ENCODE assay signal across 2 cellular contexts in the genomic region with DNA sequence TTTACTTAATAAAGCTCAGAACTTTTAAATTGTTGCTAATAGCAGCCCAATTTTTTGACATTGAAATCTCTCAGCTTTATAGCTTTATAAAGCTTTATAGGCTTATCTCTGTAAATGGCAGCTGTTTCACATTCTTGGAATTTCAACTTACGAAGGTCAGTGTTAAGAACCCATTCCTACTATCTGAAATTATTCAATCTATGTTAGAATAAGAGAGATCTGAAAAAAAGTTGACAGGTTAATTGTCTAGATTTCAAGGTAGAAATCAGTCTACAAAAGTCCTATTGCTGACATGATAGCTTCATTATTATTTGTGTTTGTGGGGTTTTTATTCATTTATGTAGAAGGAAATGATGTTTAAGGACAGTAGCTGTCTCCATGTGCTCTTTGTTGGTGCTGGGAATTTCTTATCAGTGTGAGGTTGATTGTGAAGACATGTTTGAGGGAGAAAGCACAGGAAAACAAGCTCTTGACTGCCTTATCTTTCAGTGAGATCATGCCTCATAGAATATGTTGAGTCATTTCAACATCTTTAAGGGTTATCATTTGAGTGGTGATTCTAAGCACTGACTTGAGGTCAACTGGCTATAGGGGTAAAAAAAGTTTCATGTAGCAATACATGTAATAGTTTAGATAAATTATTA.
TF ChIP-seq lines count a peak whose summit lies in the region.

No MANE protein-coding gene starts in this region.

TF ChIP-seq in IMR-90, 13 proteins besides CTCF, POLR2A, EP300 and RAD21:
- TF ChIP-seq CEBPB (IDR thresholded peaks at IDR 0.05; ENCODE audit: low read depth, low read length) (peak; percentile 37; the same call in 1 of the 2 replicates), FOS (IDR thresholded peaks at IDR 0.05; ENCODE audit: low read depth, low read length) (no peak), MAFK (IDR thresholded peaks at IDR 0.05; ENCODE audit: low read depth, low read length) (no peak), BHLHE40 (IDR thresholded peaks at IDR 0.05; ENCODE audit: low read depth, low read length) (no peak), SMC3 (IDR thresholded peaks at IDR 0.05; ENCODE audit: low read depth, low read length) (no peak), RCOR1 (IDR thresholded peaks at IDR 0.05; ENCODE audit: insufficient replicate concordance, low read length) (no peak), MXI1 (IDR thresholded peaks at IDR 0.05; ENCODE audit: borderline replicate concordance, low read depth, low read length) (no peak), NFE2L2 (IDR thresholded peaks at IDR 0.05; ENCODE audit: low read depth, low read length) (0 out of 2 replicates have a peak, but pooled peaks have one; percentile 34), CHD1 (IDR thresholded peaks at IDR 0.05; ENCODE audit: low read depth, low read length) (no peak), MAZ (IDR thresholded peaks at IDR 0.05; ENCODE audit: borderline replicate concordance, low read depth, low read length) (no peak), RFX5 (IDR thresholded peaks at IDR 0.05; ENCODE audit: low read depth, low read length) (no peak)
- TF ChIP-seq, protein P1, sequence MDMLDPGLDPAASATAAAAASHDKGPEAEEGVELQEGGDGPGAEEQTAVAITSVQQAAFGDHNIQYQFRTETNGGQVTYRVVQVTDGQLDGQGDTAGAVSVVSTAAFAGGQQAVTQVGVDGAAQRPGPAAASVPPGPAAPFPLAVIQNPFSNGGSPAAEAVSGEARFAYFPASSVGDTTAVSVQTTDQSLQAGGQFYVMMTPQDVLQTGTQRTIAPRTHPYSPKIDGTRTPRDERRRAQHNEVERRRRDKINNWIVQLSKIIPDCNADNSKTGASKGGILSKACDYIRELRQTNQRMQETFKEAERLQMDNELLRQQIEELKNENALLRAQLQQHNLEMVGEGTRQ (IDR thresholded peaks at IDR 0.05; ENCODE audit: low read depth, low read length), result no peak
- TF ChIP-seq, protein P2, sequence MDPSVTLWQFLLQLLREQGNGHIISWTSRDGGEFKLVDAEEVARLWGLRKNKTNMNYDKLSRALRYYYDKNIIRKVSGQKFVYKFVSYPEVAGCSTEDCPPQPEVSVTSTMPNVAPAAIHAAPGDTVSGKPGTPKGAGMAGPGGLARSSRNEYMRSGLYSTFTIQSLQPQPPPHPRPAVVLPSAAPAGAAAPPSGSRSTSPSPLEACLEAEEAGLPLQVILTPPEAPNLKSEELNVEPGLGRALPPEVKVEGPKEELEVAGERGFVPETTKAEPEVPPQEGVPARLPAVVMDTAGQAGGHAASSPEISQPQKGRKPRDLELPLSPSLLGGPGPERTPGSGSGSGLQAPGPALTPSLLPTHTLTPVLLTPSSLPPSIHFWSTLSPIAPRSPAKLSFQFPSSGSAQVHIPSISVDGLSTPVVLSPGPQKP (IDR thresholded peaks at IDR 0.05; ENCODE audit: borderline replicate concordance, low read depth, low read length), result no peak

TF ChIP-seq in HepG2, 621 proteins besides CTCF, POLR2A, EP300 and RAD21:
- TF ChIP-seq, protein P3, sequence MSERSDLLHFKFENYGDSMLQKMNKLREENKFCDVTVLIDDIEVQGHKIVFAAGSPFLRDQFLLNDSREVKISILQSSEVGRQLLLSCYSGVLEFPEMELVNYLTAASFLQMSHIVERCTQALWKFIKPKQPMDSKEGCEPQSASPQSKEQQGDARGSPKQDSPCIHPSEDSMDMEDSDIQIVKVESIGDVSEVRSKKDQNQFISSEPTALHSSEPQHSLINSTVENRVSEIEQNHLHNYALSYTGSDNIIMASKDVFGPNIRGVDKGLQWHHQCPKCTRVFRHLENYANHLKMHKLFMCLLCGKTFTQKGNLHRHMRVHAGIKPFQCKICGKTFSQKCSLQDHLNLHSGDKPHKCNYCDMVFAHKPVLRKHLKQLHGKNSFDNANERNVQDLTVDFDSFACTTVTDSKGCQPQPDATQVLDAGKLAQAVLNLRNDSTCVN (CRISPR knock-in tag; IDR thresholded peaks at IDR 0.05; ENCODE audit: borderline replicate concordance), result no peak
- TF ChIP-seq, protein P4, sequence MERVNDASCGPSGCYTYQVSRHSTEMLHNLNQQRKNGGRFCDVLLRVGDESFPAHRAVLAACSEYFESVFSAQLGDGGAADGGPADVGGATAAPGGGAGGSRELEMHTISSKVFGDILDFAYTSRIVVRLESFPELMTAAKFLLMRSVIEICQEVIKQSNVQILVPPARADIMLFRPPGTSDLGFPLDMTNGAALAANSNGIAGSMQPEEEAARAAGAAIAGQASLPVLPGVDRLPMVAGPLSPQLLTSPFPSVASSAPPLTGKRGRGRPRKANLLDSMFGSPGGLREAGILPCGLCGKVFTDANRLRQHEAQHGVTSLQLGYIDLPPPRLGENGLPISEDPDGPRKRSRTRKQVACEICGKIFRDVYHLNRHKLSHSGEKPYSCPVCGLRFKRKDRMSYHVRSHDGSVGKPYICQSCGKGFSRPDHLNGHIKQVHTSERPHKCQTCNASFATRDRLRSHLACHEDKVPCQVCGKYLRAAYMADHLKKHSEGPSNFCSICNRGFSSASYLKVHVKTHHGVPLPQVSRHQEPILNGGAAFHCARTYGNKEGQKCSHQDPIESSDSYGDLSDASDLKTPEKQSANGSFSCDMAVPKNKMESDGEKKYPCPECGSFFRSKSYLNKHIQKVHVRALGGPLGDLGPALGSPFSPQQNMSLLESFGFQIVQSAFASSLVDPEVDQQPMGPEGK (CRISPR knock-in tag; IDR thresholded peaks at IDR 0.05), result no peak
- TF ChIP-seq RBAK (CRISPR knock-in tag; IDR thresholded peaks at IDR 0.05) (no peak), HHEX (CRISPR knock-in tag; IDR thresholded peaks at IDR 0.05) (no peak), MEIS2 (CRISPR knock-in tag; IDR thresholded peaks at IDR 0.05) (no peak), REL (CRISPR knock-in tag; conservative IDR thresholded peaks at IDR 0.05) (no peak), XBP1 (CRISPR knock-in tag; IDR thresholded peaks at IDR 0.05) (no peak), SYNCRIP (IDR thresholded peaks at IDR 0.05; ENCODE audit: insufficient read depth, low read depth, low read length) (no peak), PAX8 (CRISPR knock-in tag; IDR thresholded peaks at IDR 0.05; ENCODE audit: borderline replicate concordance) (no peak), CENPT (CRISPR knock-in tag; IDR thresholded peaks at IDR 0.05; ENCODE audit: low read depth) (no peak), RCOR2 (CRISPR knock-in tag; IDR thresholded peaks at IDR 0.05) (no peak)
- TF ChIP-seq, protein P5, sequence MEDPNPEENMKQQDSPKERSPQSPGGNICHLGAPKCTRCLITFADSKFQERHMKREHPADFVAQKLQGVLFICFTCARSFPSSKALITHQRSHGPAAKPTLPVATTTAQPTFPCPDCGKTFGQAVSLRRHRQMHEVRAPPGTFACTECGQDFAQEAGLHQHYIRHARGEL (CRISPR knock-in tag; IDR thresholded peaks at IDR 0.05), result no peak
- TF ChIP-seq, protein P6, sequence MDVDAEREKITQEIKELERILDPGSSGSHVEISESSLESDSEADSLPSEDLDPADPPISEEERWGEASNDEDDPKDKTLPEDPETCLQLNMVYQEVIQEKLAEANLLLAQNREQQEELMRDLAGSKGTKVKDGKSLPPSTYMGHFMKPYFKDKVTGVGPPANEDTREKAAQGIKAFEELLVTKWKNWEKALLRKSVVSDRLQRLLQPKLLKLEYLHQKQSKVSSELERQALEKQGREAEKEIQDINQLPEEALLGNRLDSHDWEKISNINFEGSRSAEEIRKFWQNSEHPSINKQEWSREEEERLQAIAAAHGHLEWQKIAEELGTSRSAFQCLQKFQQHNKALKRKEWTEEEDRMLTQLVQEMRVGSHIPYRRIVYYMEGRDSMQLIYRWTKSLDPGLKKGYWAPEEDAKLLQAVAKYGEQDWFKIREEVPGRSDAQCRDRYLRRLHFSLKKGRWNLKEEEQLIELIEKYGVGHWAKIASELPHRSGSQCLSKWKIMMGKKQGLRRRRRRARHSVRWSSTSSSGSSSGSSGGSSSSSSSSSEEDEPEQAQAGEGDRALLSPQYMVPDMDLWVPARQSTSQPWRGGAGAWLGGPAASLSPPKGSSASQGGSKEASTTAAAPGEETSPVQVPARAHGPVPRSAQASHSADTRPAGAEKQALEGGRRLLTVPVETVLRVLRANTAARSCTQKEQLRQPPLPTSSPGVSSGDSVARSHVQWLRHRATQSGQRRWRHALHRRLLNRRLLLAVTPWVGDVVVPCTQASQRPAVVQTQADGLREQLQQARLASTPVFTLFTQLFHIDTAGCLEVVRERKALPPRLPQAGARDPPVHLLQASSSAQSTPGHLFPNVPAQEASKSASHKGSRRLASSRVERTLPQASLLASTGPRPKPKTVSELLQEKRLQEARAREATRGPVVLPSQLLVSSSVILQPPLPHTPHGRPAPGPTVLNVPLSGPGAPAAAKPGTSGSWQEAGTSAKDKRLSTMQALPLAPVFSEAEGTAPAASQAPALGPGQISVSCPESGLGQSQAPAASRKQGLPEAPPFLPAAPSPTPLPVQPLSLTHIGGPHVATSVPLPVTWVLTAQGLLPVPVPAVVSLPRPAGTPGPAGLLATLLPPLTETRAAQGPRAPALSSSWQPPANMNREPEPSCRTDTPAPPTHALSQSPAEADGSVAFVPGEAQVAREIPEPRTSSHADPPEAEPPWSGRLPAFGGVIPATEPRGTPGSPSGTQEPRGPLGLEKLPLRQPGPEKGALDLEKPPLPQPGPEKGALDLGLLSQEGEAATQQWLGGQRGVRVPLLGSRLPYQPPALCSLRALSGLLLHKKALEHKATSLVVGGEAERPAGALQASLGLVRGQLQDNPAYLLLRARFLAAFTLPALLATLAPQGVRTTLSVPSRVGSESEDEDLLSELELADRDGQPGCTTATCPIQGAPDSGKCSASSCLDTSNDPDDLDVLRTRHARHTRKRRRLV (CRISPR knock-in tag; IDR thresholded peaks at IDR 0.05), result no peak
- TF ChIP-seq, protein P7, sequence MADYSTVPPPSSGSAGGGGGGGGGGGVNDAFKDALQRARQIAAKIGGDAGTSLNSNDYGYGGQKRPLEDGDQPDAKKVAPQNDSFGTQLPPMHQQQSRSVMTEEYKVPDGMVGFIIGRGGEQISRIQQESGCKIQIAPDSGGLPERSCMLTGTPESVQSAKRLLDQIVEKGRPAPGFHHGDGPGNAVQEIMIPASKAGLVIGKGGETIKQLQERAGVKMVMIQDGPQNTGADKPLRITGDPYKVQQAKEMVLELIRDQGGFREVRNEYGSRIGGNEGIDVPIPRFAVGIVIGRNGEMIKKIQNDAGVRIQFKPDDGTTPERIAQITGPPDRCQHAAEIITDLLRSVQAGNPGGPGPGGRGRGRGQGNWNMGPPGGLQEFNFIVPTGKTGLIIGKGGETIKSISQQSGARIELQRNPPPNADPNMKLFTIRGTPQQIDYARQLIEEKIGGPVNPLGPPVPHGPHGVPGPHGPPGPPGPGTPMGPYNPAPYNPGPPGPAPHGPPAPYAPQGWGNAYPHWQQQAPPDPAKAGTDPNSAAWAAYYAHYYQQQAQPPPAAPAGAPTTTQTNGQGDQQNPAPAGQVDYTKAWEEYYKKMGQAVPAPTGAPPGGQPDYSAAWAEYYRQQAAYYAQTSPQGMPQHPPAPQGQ (CRISPR knock-in tag; IDR thresholded peaks at IDR 0.05; ENCODE audit: borderline replicate concordance), result no peak
- TF ChIP-seq, protein P8, sequence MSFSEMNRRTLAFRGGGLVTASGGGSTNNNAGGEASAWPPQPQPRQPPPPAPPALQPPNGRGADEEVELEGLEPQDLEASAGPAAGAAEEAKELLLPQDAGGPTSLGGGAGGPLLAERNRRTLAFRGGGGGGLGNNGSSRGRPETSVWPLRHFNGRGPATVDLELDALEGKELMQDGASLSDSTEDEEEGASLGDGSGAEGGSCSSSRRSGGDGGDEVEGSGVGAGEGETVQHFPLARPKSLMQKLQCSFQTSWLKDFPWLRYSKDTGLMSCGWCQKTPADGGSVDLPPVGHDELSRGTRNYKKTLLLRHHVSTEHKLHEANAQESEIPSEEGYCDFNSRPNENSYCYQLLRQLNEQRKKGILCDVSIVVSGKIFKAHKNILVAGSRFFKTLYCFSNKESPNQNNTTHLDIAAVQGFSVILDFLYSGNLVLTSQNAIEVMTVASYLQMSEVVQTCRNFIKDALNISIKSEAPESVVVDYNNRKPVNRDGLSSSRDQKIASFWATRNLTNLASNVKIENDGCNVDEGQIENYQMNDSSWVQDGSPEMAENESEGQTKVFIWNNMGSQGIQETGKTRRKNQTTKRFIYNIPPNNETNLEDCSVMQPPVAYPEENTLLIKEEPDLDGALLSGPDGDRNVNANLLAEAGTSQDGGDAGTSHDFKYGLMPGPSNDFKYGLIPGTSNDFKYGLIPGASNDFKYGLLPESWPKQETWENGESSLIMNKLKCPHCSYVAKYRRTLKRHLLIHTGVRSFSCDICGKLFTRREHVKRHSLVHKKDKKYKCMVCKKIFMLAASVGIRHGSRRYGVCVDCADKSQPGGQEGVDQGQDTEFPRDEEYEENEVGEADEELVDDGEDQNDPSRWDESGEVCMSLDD (CRISPR knock-in tag; IDR thresholded peaks at IDR 0.05; ENCODE audit: borderline replicate concordance), result no peak
